1 cellular context compared by ENCODE assay signal in the genomic region with DNA sequence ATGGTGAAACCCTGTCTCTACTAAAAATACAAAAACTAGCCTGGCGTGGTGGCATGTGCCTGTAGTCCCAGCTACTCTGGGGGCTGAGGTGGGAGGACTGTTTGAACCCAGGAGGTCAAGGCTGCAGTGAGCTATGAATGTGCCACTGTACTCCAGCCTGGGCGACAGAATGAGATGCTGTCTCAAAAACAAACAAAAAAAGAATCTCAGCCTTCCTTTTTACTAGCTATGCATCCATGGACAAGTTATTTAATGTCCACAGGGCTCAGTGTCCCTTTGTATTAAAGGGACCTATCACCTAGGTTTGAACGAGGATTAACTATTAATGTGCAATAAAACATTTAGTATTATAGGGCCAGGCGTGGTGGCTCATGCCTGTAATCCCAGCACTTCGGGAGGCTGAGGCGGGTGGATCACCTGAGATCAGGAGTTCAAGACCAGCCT.
TF ChIP-seq lines count a peak whose summit lies in the region.
"Not testable (repeated sequence)": the region's sequence is repeated elsewhere in the genome, so short reads cannot be mapped to it uniquely, and the experiment has no call there.

No MANE protein-coding gene starts in this region.

TF ChIP-seq in HepG2, 621 proteins besides CTCF, POLR2A, EP300 and RAD21 (continued from another document and continues in another):
- TF ChIP-seq ZBTB34 (CRISPR knock-in tag; IDR thresholded peaks at IDR 0.05) (0 out of 2 replicates have a peak, but pooled peaks have one; percentile 54), MAX (IDR thresholded peaks at IDR 0.05) (peak; percentile 59), ZBTB43 (CRISPR knock-in tag; conservative IDR thresholded peaks at IDR 0.05) (0 out of 2 replicates have a peak, but pooled peaks have one; percentile 61), NFIC (IDR thresholded peaks at IDR 0.05; ENCODE audit: low read length) (peak; percentile 54; the same call in 1 of the 2 replicates), HMG20A (CRISPR knock-in tag; IDR thresholded peaks at IDR 0.05; ENCODE audit: borderline replicate concordance) (peak; percentile 92; the same call in 1 of the 2 replicates), KDM1A (CRISPR knock-in tag; IDR thresholded peaks at IDR 0.05) (peak; percentile 82; the same call in 1 of the 2 replicates), ZSCAN25 (CRISPR knock-in tag; IDR thresholded peaks at IDR 0.05) (peak; percentile 50; the same call in 1 of the 2 replicates), HNF4A (CRISPR knock-in tag; IDR thresholded peaks at IDR 0.05) (peak; percentile 71), ZNF460 (CRISPR knock-in tag; IDR thresholded peaks at IDR 0.05; ENCODE audit: borderline replicate concordance) (peak; percentile 77; the same call in 1 of the 2 replicates), POGZ (CRISPR knock-in tag; IDR thresholded peaks at IDR 0.05) (peak; percentile 76), RXRB (CRISPR knock-in tag; IDR thresholded peaks at IDR 0.05; ENCODE audit: borderline replicate concordance) (peak; percentile 97), ZHX2 (IDR thresholded peaks at IDR 0.05; ENCODE audit: low read depth) (peak; percentile 21; the same call in 1 of the 2 replicates), CREB1 (CRISPR knock-in tag; IDR thresholded peaks at IDR 0.05) (0 out of 2 replicates have a peak, but pooled peaks have one; percentile 41), KDM6A (CRISPR knock-in tag; IDR thresholded peaks at IDR 0.05; ENCODE audit: low read depth) (0 out of 2 replicates have a peak, but pooled peaks have one; percentile 18), RCOR2 (CRISPR knock-in tag; IDR thresholded peaks at IDR 0.05) (peak; percentile 94), ZMYM2 (CRISPR knock-in tag; IDR thresholded peaks at IDR 0.05) (peak; percentile 53), SALL1 (CRISPR knock-in tag; IDR thresholded peaks at IDR 0.05) (peak; percentile 96), HMGXB3 (CRISPR knock-in tag; IDR thresholded peaks at IDR 0.05; ENCODE audit: borderline replicate concordance) (peak; percentile 49; the same call in 1 of the 2 replicates), ELF3 (CRISPR knock-in tag; IDR thresholded peaks at IDR 0.05) (peak; percentile 66; the same call in 1 of the 2 replicates), NR2F1 (CRISPR knock-in tag; IDR thresholded peaks at IDR 0.05) (peak; percentile 86 to 87), ZNF350 (CRISPR knock-in tag; IDR thresholded peaks at IDR 0.05; ENCODE audit: borderline replicate concordance, low read depth) (peak; percentile 34; the same call in 1 of the 2 replicates), PPARG (CRISPR knock-in tag; conservative IDR thresholded peaks at IDR 0.05) (peak; percentile 91), TBX2 (CRISPR knock-in tag; IDR thresholded peaks at IDR 0.05; ENCODE audit: borderline replicate concordance) (peak; percentile 51; the same call in 1 of the 2 replicates), HMG20B (CRISPR knock-in tag; conservative IDR thresholded peaks at IDR 0.05) (peak; percentile 96), FOXA1 (CRISPR knock-in tag; IDR thresholded peaks at IDR 0.05) (peak; percentile 75), ZFP90 (CRISPR knock-in tag; IDR thresholded peaks at IDR 0.05; ENCODE audit: borderline replicate concordance) (peak; percentile 100), ETV5 (CRISPR knock-in tag; IDR thresholded peaks at IDR 0.05; ENCODE audit: borderline replicate concordance) (peak; percentile 54; the same call in 1 of the 2 replicates), ZBTB7B (CRISPR knock-in tag; IDR thresholded peaks at IDR 0.05) (peak; percentile 90), ZNF644 (CRISPR knock-in tag; IDR thresholded peaks at IDR 0.05; ENCODE audit: low read depth) (peak; percentile 57; the same call in 1 of the 2 replicates)
- not testable (repeated sequence) for TF ChIP-seq ZHX2 (CRISPR knock-in tag; IDR thresholded peaks at IDR 0.05; ENCODE audit: borderline replicate concordance); CREB1 (IDR thresholded peaks at IDR 0.05); FOXA1 (IDR thresholded peaks at IDR 0.05)
- TF ChIP-seq, protein P1, sequence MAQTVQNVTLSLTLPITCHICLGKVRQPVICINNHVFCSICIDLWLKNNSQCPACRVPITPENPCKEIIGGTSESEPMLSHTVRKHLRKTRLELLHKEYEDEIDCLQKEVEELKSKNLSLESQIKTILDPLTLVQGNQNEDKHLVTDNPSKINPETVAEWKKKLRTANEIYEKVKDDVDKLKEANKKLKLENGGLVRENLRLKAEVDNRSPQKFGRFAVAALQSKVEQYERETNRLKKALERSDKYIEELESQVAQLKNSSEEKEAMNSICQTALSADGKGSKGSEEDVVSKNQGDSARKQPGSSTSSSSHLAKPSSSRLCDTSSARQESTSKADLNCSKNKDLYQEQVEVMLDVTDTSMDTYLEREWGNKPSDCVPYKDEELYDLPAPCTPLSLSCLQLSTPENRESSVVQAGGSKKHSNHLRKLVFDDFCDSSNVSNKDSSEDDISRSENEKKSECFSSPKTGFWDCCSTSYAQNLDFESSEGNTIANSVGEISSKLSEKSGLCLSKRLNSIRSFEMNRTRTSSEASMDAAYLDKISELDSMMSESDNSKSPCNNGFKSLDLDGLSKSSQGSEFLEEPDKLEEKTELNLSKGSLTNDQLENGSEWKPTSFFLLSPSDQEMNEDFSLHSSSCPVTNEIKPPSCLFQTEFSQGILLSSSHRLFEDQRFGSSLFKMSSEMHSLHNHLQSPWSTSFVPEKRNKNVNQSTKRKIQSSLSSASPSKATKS (CRISPR knock-in tag; IDR thresholded peaks at IDR 0.05): 0 out of 2 replicates have a peak, but pooled peaks have one; percentile 34
- TF ChIP-seq, protein P2, sequence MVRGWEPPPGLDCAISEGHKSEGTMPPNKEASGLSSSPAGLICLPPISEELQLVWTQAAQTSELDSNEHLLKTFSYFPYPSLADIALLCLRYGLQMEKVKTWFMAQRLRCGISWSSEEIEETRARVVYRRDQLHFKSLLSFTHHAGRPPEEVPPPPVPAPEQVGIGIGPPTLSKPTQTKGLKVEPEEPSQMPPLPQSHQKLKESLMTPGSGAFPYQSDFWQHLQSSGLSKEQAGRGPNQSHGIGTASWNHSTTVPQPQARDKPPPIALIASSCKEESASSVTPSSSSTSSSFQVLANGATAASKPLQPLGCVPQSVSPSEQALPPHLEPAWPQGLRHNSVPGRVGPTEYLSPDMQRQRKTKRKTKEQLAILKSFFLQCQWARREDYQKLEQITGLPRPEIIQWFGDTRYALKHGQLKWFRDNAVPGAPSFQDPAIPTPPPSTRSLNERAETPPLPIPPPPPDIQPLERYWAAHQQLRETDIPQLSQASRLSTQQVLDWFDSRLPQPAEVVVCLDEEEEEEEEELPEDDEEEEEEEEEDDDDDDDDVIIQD (CRISPR knock-in tag; IDR thresholded peaks at IDR 0.05; ENCODE audit: low read depth): peak; percentile 35; the same call in 1 of the 2 replicates
- TF ChIP-seq, protein P3, sequence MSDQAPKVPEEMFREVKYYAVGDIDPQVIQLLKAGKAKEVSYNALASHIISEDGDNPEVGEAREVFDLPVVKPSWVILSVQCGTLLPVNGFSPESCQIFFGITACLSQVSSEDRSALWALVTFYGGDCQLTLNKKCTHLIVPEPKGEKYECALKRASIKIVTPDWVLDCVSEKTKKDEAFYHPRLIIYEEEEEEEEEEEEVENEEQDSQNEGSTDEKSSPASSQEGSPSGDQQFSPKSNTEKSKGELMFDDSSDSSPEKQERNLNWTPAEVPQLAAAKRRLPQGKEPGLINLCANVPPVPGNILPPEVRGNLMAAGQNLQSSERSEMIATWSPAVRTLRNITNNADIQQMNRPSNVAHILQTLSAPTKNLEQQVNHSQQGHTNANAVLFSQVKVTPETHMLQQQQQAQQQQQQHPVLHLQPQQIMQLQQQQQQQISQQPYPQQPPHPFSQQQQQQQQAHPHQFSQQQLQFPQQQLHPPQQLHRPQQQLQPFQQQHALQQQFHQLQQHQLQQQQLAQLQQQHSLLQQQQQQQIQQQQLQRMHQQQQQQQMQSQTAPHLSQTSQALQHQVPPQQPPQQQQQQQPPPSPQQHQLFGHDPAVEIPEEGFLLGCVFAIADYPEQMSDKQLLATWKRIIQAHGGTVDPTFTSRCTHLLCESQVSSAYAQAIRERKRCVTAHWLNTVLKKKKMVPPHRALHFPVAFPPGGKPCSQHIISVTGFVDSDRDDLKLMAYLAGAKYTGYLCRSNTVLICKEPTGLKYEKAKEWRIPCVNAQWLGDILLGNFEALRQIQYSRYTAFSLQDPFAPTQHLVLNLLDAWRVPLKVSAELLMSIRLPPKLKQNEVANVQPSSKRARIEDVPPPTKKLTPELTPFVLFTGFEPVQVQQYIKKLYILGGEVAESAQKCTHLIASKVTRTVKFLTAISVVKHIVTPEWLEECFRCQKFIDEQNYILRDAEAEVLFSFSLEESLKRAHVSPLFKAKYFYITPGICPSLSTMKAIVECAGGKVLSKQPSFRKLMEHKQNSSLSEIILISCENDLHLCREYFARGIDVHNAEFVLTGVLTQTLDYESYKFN (CRISPR knock-in tag; conservative IDR thresholded peaks at IDR 0.05): peak; percentile 87
